ENCODE assay signal across 10 cellular contexts in genomic region chr10:24519950-24520349, GRCh38.
A peak's percentile ranks its signal among the peaks of the same experiment; 100 is the strongest.
DNase-seq lines count a peak whose midpoint lies in the region; ATAC-seq and TF ChIP-seq lines count a peak whose summit lies in the region.
"Had no signal": no experiment of that assay in that cellular context is flagged by ENCODE, and none has a peak within 500 bp of the region (broad histone marks: within the 10 kb centered on the region; RNA-seq: fewer than 3 reads in every experiment).

No MANE protein-coding gene starts in this region.

- H3K4me3 ChIP-seq in H7 (ENCODE audit: insufficient read depth, low read depth, low read length) (no peak overlapping the region), gastroesophageal sphincter (no peak overlapping the region)
- H3K4me3 ChIP-seq: coronary artery had no signal

- no peak for ATAC-seq in gastroesophageal sphincter

- TF ChIP-seq POLR2A in gastroesophageal sphincter (IDR thresholded peaks at IDR 0.05), result no peak

- H3K4me1 Mint-ChIP-seq in activated naive CD8-positive, alpha-beta T cell (ENCODE audit: low read depth), result peaks cover 12% of the 10 kb centered on the region
- H3K4me1 Mint-ChIP-seq: activated B cell treated with CpG ODN at 0.5 μM for 24 hours had no signal

- H3K27ac ChIP-seq in gastroesophageal sphincter, result no peak overlapping the region
- H3K27ac ChIP-seq: coronary artery had no signal

- H3K9me3 ChIP-seq in gastroesophageal sphincter, result no peaks in the 10 kb centered on the region

- no peaks in the 10 kb centered on the region for H3K9me3 Mint-ChIP-seq in activated naive CD8-positive, alpha-beta T cell (ENCODE audit: low read depth)
- H3K9me3 Mint-ChIP-seq: activated B cell treated with CpG ODN at 0.5 μM for 24 hours had no signal

- no CpG with 5 or more reads among the region's 14 CpGs for WGBS in gastroesophageal sphincter (ENCODE audit: low coverage in 1 of 2), 2 donors

- H3K27me3 ChIP-seq in H7 (ENCODE audit: control insufficient read depth, insufficient read depth, low read length), result no peaks in the 10 kb centered on the region
- no peaks in the 10 kb centered on the region for H3K27me3 ChIP-seq in gastroesophageal sphincter

- TF ChIP-seq EP300 in gastroesophageal sphincter (IDR thresholded peaks at IDR 0.05), result no peak

- H3K27ac Mint-ChIP-seq in activated naive CD8-positive, alpha-beta T cell, result peak overlapping the region; percentile 11
- H3K27ac Mint-ChIP-seq: activated B cell treated with CpG ODN at 0.5 μM for 24 hours had no signal

- H3K36me3 ChIP-seq in H7 (replicated peaks; ENCODE audit: control insufficient read depth, insufficient read depth, low read length) (no peaks in the 10 kb centered on the region), gastroesophageal sphincter (peaks cover 0 to 39% of the 10 kb centered on the region in 2 donors)

- DNase-seq in H7 (peak; percentile 50), T-helper 9 cell (peak; percentile 5), DMS 273 treated with DMSO at 0.1 percent for 48 hours (lab: John Stamatoyannopoulos, UW) (no peak), AG08396 (ENCODE audit: low spot score) (no peak), H4 (ENCODE audit: low spot score) (no peak)
- peak; percentile 14 to 37 for DNase-seq in stimulated activated CD4-positive, alpha-beta T cell treated with anti-CD3 and anti-CD28 coated beads, Interleukin-4, amount 100 ng/mL, for 4 hours
- DNase-seq: activated B cell treated with CpG ODN at 0.5 μM for 24 hours had no signal

- no peak for TF ChIP-seq CTCF in gastroesophageal sphincter (IDR thresholded peaks at IDR 0.05)

- H3K36me3 Mint-ChIP-seq in activated naive CD8-positive, alpha-beta T cell, result no peaks in the 10 kb centered on the region

- H3K4me3 Mint-ChIP-seq in activated naive CD8-positive, alpha-beta T cell, result peak overlapping the region; percentile 76
- H3K4me3 Mint-ChIP-seq: activated B cell treated with CpG ODN at 0.5 μM for 24 hours had no signal

- H3K27me3 Mint-ChIP-seq in activated naive CD8-positive, alpha-beta T cell, result peaks cover 1% of the 10 kb centered on the region

- H3K4me1 ChIP-seq in gastroesophageal sphincter, result peaks cover 0 to 9% (median 0%) of the 10 kb centered on the region in 3 donors

Comparison
In these comparisons a context has a peak if more than half of its experiments do, and no peak if none do; other contexts are left out.
1. DNase-seq: peak in H7 (single experiment), T-helper 9 cell (single experiment) and stimulated activated CD4-positive, alpha-beta T cell treated with anti-CD3 and anti-CD28 coated beads, Interleukin-4, amount 100 ng/mL, for 4 hours (2 of 2); none in DMS 273 treated with DMSO at 0.1 percent for 48 hours (single experiment), AG08396 (single experiment) and H4 (single experiment).